In genomic region chr6:37517411-37517812, GRCh38 we compare ENCODE assay signal across 9 cellular contexts. TPM values are rescaled to one million over a fixed set of nuclear protein-coding genes. Genes with fewer than 3 reads are reported as not detected.
A peak's percentile ranks its signal among the peaks of the same experiment; 100 is the strongest.
DNase-seq lines count a peak whose midpoint lies in the region; ATAC-seq and TF ChIP-seq lines count a peak whose summit lies in the region.
"Had no signal": no experiment of that assay in that cellular context is flagged by ENCODE, and none has a peak within 500 bp of the region (broad histone marks: within the 10 kb centered on the region; RNA-seq: fewer than 3 reads in every experiment).

No MANE protein-coding gene starts in this region.

- DNase-seq in activated gamma-delta T cell treated with Interleukin-2 at 50 U/mL for 16 hours (peak; percentile 81), activated gamma-delta T cell (lab: John Stamatoyannopoulos, UW) (no peak), endodermal cell (no peak), COR-L47 (lab: John Stamatoyannopoulos, UW) (no peak), psoas muscle (no peak)
- DNase-seq in activated CD4-positive, alpha-beta T cell treated with anti-CD3 and anti-CD28 coated beads, Interleukin-2, amount 50 U/mL, for 1 hour: peak; percentile 69
- DNase-seq: Kasumi-1 had no signal

- H3K27me3 ChIP-seq in endodermal cell (ENCODE audit: control insufficient read depth, insufficient read depth, low read length, poor library complexity, severe bottlenecking): peaks cover 13% of the 10 kb centered on the region
- no peaks in the 10 kb centered on the region for H3K27me3 ChIP-seq in thymus (ENCODE audit: control insufficient read depth, insufficient read depth)
- peaks cover 0 to 32% (median 13%) of the 10 kb centered on the region in 3 donors for H3K27me3 ChIP-seq in psoas muscle (ENCODE audit: insufficient read depth in 3 of 3, low read length in 2 of 3)

- 79 to 84% methylated on average over 7 to 11 of the region's 11 CpGs for WGBS in endodermal cell (ENCODE audit: insufficient coverage in 1 of 2, insufficient read length in 1 of 2), 2 experiments
- WGBS in thymus: 8% methylated on average over 11 of the region's 11 CpGs
- WGBS in psoas muscle, 3 donors: 60 to 73% (median 67%) methylated on average over 11 of the region's 11 CpGs

- no peak for TF ChIP-seq CTCF in endodermal cell (conservative IDR thresholded peaks at IDR 0.05)
- TF ChIP-seq CTCF in psoas muscle (IDR thresholded peaks at IDR 0.05): no peak

- no peak overlapping the region for H3K9ac ChIP-seq in endodermal cell (ENCODE audit: extremely low read depth, low read length, poor library complexity, severe bottlenecking)

- H3K9me3 ChIP-seq in endodermal cell (ENCODE audit: control insufficient read depth, low read length) (no peaks in the 10 kb centered on the region), thymus (ENCODE audit: control insufficient read depth) (no peaks in the 10 kb centered on the region), psoas muscle (no peaks in the 10 kb centered on the region)

- no peaks in the 10 kb centered on the region for H3K36me3 Mint-ChIP-seq in endodermal cell (ENCODE audit: low read depth)

- no peak overlapping the region for H3K4me3 Mint-ChIP-seq in endodermal cell

- no peak overlapping the region for H3K27ac Mint-ChIP-seq in endodermal cell

- H3K36me3 ChIP-seq in endodermal cell (ENCODE audit: control insufficient read depth, insufficient read depth, low read length) (no peaks in the 10 kb centered on the region), thymus (ENCODE audit: control insufficient read depth, insufficient read depth) (no peaks in the 10 kb centered on the region), psoas muscle (ENCODE audit: insufficient read depth in 1 of 2, low read depth in 1 of 2) (no peaks in the 10 kb centered on the region)

- peaks cover 20% of the 10 kb centered on the region for H3K4me1 Mint-ChIP-seq in endodermal cell

- H3K27ac ChIP-seq in endodermal cell (ENCODE audit: low read depth, low read length): peak overlapping the region; percentile 68
- peak overlapping the region; percentile 95 for H3K27ac ChIP-seq in thymus (ENCODE audit: low read depth)
- H3K27ac ChIP-seq in psoas muscle: no peak overlapping the region

- no peaks in the 10 kb centered on the region for H3K9me3 Mint-ChIP-seq in endodermal cell

- peaks cover 4% of the 10 kb centered on the region for H3K4me1 ChIP-seq in endodermal cell (ENCODE audit: control insufficient read depth, insufficient read depth, low read length)
- peaks cover 72% of the 10 kb centered on the region for H3K4me1 ChIP-seq in thymus (ENCODE audit: control insufficient read depth, insufficient read depth, low read length)
- no peaks in the 10 kb centered on the region for H3K4me1 ChIP-seq in psoas muscle

- peaks cover 25% of the 10 kb centered on the region for H3K27me3 Mint-ChIP-seq in endodermal cell (ENCODE audit: insufficient read depth)

- ATAC-seq in GM18867 (IDR thresholded peaks at IDR 0.05; ENCODE audit: unreplicated experiment) (no peak), psoas muscle (no peak)

- intact Hi-C loops in psoas muscle (cut with DNase I): no loop called here

- H3K4me3 ChIP-seq in endodermal cell (ENCODE audit: low read length) (no peak overlapping the region), thymus (ENCODE audit: low read length) (peak overlapping the region; percentile 43), psoas muscle (no peak overlapping the region)

RNA-seq across cellular contexts. Expression of gene CCDC167, which starts 17.7 kb away (rescaled TPM):
- total RNA-seq in endodermal cell (10 to 100 TPM; 60.4 to 66.1 TPM), psoas muscle (10 to 100 TPM; 11.5 to 15.7 (median 14.3) TPM)
- 65.2 TPM for polyA plus RNA-seq in endodermal cell (2013, experiment 1 of 2)
- polyA plus RNA-seq in endodermal cell (2013, experiment 2 of 2): 71.0 TPM
- polyA plus RNA-seq in thymus (54.9 TPM), psoas muscle (10 to 100 TPM; 31.4 to 50.8 (median 38.7) TPM)

Comparison
In these comparisons a context has a peak if more than half of its experiments do, and no peak if none do; other contexts are left out.
1. DNase-seq: peak in activated gamma-delta T cell treated with Interleukin-2 at 50 U/mL for 16 hours (single experiment) and activated CD4-positive, alpha-beta T cell treated with anti-CD3 and anti-CD28 coated beads, Interleukin-2, amount 50 U/mL, for 1 hour (single experiment); none in activated gamma-delta T cell (single experiment), endodermal cell (single experiment), COR-L47 (single experiment) and psoas muscle (0 of 2).